In genomic region chr1:22547186-22547817, GRCh38 we compare ENCODE assay signal across 36 cellular contexts. TPM values are rescaled to one million over a fixed set of nuclear protein-coding genes. Genes with fewer than 3 reads are reported as not detected.
"Had no signal": no experiment of that assay in that cellular context is flagged by ENCODE, and none has a peak within 500 bp of the region (broad histone marks: within the 10 kb centered on the region; RNA-seq: fewer than 3 reads in every experiment).

No MANE protein-coding gene starts in this region.

- H3K36me3 Mint-ChIP-seq: activated CD8-positive, alpha-beta memory T cell treated with anti-CD3 and anti-CD28 coated beads, Interleukin-2, amount 10 ng/mL, durations not matched to agents 7 days and 5 days; activated naive CD4-positive, alpha-beta T cell treated with anti-CD3 and anti-CD28 coated beads, Interleukin-2, amount 10 ng/mL, durations not matched to agents 7 days and 5 days; activated naive CD4-positive, alpha-beta T cell treated with anti-CD3 and anti-CD28 coated beads, Interleukin-2, amount 50 U/mL, for 24 hours; activated naive CD8-positive, alpha-beta T cell; activated naive CD8-positive, alpha-beta T cell treated with anti-CD3 and anti-CD28 coated beads, Interleukin-2, amount 10 ng/mL, durations not matched to agents 7 days and 5 days; brain; T-cell had no signal

- H3K4me1 ChIP-seq: ascending aorta had no signal

- H3K27ac Mint-ChIP-seq: activated B cell treated with CpG ODN at 0.5 μM for 24 hours; activated CD4-positive, alpha-beta memory T cell treated with anti-CD3 and anti-CD28 coated beads, Interleukin-2, amount 10 ng/mL, durations not matched to agents 7 days and 5 days; activated CD4-positive, alpha-beta T cell treated with anti-CD3 and anti-CD28 coated beads, Interleukin-2, amount 10 ng/mL, durations not matched to agents 24 days and 14 days; activated CD8-positive, alpha-beta memory T cell treated with anti-CD3 and anti-CD28 coated beads, Interleukin-2, amount 10 ng/mL, durations not matched to agents 7 days and 5 days; activated CD8-positive, alpha-beta T cell treated with anti-CD3 and anti-CD28 coated beads, Interleukin-2, amount 10 ng/mL, durations not matched to agents 7 days and 5 days; activated naive CD4-positive, alpha-beta T cell treated with anti-CD3 and anti-CD28 coated beads, Interleukin-2, amount 10 ng/mL, durations not matched to agents 7 days and 5 days; activated naive CD4-positive, alpha-beta T cell treated with anti-CD3 and anti-CD28 coated beads, Interleukin-2, amount 50 U/mL, for 24 hours; activated naive CD8-positive, alpha-beta T cell; activated naive CD8-positive, alpha-beta T cell treated with anti-CD3 and anti-CD28 coated beads, Interleukin-2, amount 10 ng/mL, durations not matched to agents 7 days and 5 days; activated naive CD8-positive, alpha-beta T cell treated with anti-CD3 and anti-CD28 coated beads, Interleukin-2, amount 50 U/mL, for 24 hours; activated T-cell treated with anti-CD3 and anti-CD28 coated beads, Interleukin-2, amount 50 U/mL, for 24 hours; activated T-helper 2 cell treated with anti-CD3 and anti-CD28 coated beads, Interferon-gamma antibody, Interleukin-2, Interleukin-4, amounts not matched to agents 10 μg/mL and 5 μg/mL and 100 μg/mL, durations not matched to agents 14 hours and 24 hours and 36 hours; T-cell; T-helper 17 cell; T-helper 2 cell treated with Interferon-gamma antibody and Interleukin-4, amounts not matched to agents 5 μg/mL and 100 μg/mL, for 36 hours had no signal

- H3K27ac ChIP-seq: ascending aorta, cardiac muscle cell, VCaP had no signal

- H3K4me3 Mint-ChIP-seq: activated B cell treated with CpG ODN at 0.5 μM for 24 hours; activated CD4-positive, alpha-beta memory T cell treated with anti-CD3 and anti-CD28 coated beads, Interleukin-2, amount 10 ng/mL, durations not matched to agents 7 days and 5 days; activated CD4-positive, alpha-beta T cell treated with anti-CD3 and anti-CD28 coated beads, Interleukin-2, amount 10 ng/mL, durations not matched to agents 24 days and 14 days; activated CD8-positive, alpha-beta memory T cell treated with anti-CD3 and anti-CD28 coated beads, Interleukin-2, amount 10 ng/mL, durations not matched to agents 7 days and 5 days; activated CD8-positive, alpha-beta T cell treated with anti-CD3 and anti-CD28 coated beads, Interleukin-2, amount 10 ng/mL, durations not matched to agents 7 days and 5 days; activated naive CD4-positive, alpha-beta T cell treated with anti-CD3 and anti-CD28 coated beads, Interleukin-2, amount 10 ng/mL, durations not matched to agents 7 days and 5 days; activated naive CD4-positive, alpha-beta T cell treated with anti-CD3 and anti-CD28 coated beads, Interleukin-2, amount 50 U/mL, for 24 hours; activated naive CD8-positive, alpha-beta T cell; activated naive CD8-positive, alpha-beta T cell treated with anti-CD3 and anti-CD28 coated beads, Interleukin-2, amount 10 ng/mL, durations not matched to agents 7 days and 5 days; activated naive CD8-positive, alpha-beta T cell treated with anti-CD3 and anti-CD28 coated beads, Interleukin-2, amount 50 U/mL, for 24 hours; activated T-cell treated with anti-CD3 and anti-CD28 coated beads, Interleukin-2, amount 50 U/mL, for 24 hours; T-cell; T-helper 17 cell; T-helper 2 cell treated with Interferon-gamma antibody and Interleukin-4, amounts not matched to agents 5 μg/mL and 100 μg/mL, for 36 hours had no signal

- H3K9me3 ChIP-seq: ascending aorta had no signal

- H3K4me1 Mint-ChIP-seq: activated B cell treated with CpG ODN at 0.5 μM for 24 hours; activated CD4-positive, alpha-beta memory T cell treated with anti-CD3 and anti-CD28 coated beads, Interleukin-2, amount 10 ng/mL, durations not matched to agents 7 days and 5 days; activated CD4-positive, alpha-beta T cell treated with anti-CD3 and anti-CD28 coated beads, Interleukin-2, amount 10 ng/mL, durations not matched to agents 24 days and 14 days; activated CD8-positive, alpha-beta memory T cell treated with anti-CD3 and anti-CD28 coated beads, Interleukin-2, amount 10 ng/mL, durations not matched to agents 7 days and 5 days; activated naive CD4-positive, alpha-beta T cell treated with anti-CD3 and anti-CD28 coated beads, Interleukin-2, amount 10 ng/mL, durations not matched to agents 7 days and 5 days; activated naive CD4-positive, alpha-beta T cell treated with anti-CD3 and anti-CD28 coated beads, Interleukin-2, amount 50 U/mL, for 24 hours; activated naive CD8-positive, alpha-beta T cell treated with anti-CD3 and anti-CD28 coated beads, Interleukin-2, amount 10 ng/mL, durations not matched to agents 7 days and 5 days; activated naive CD8-positive, alpha-beta T cell treated with anti-CD3 and anti-CD28 coated beads, Interleukin-2, amount 50 U/mL, for 24 hours; T-cell had no signal

- ATAC-seq: activated CD8-positive, alpha-beta memory T cell treated with anti-CD3 and anti-CD28 coated beads, Interleukin-2, amount 10 ng/mL, durations not matched to agents 7 days and 5 days; activated CD8-positive, alpha-beta T cell treated with anti-CD3 and anti-CD28 coated beads, Interleukin-2, amount 10 ng/mL, durations not matched to agents 7 days and 5 days; activated naive CD8-positive, alpha-beta T cell treated with anti-CD3 and anti-CD28 coated beads, Interleukin-2, amount 50 U/mL, for 24 hours; T-cell; T-helper 17 cell had no signal

- H3K4me3 ChIP-seq: ascending aorta, cardiac muscle cell had no signal

- FAIRE-seq: bronchial epithelial cell, TTC549 had no signal

- H3K36me3 ChIP-seq: ascending aorta, cardiac muscle cell had no signal

- H3K27me3 ChIP-seq: ascending aorta had no signal

- H3K9me3 Mint-ChIP-seq: activated B cell treated with CpG ODN at 0.5 μM for 24 hours; activated CD4-positive, alpha-beta memory T cell treated with anti-CD3 and anti-CD28 coated beads, Interleukin-2, amount 10 ng/mL, durations not matched to agents 7 days and 5 days; activated CD4-positive, alpha-beta T cell treated with anti-CD3 and anti-CD28 coated beads, Interleukin-2, amount 10 ng/mL, durations not matched to agents 24 days and 14 days; activated naive CD4-positive, alpha-beta T cell treated with anti-CD3 and anti-CD28 coated beads, Interleukin-2, amount 10 ng/mL, durations not matched to agents 7 days and 5 days; activated naive CD4-positive, alpha-beta T cell treated with anti-CD3 and anti-CD28 coated beads, Interleukin-2, amount 50 U/mL, for 24 hours; activated naive CD8-positive, alpha-beta T cell treated with anti-CD3 and anti-CD28 coated beads, Interleukin-2, amount 10 ng/mL, durations not matched to agents 7 days and 5 days; activated naive CD8-positive, alpha-beta T cell treated with anti-CD3 and anti-CD28 coated beads, Interleukin-2, amount 50 U/mL, for 24 hours; activated T-cell treated with anti-CD3 and anti-CD28 coated beads, Interleukin-2, amount 50 U/mL, for 24 hours; activated T-helper 2 cell treated with anti-CD3 and anti-CD28 coated beads, Interferon-gamma antibody, Interleukin-2, Interleukin-4, amounts not matched to agents 10 μg/mL and 5 μg/mL and 100 μg/mL, durations not matched to agents 14 hours and 24 hours and 36 hours; brain; T-cell; T-helper 2 cell treated with Interferon-gamma antibody and Interleukin-4, amounts not matched to agents 5 μg/mL and 100 μg/mL, for 36 hours had no signal

- DNase-seq: activated B cell treated with CpG ODN at 0.5 μM for 24 hours; activated CD4-positive, alpha-beta memory T cell treated with anti-CD3 and anti-CD28 coated beads, Interleukin-2, amount 10 ng/mL, durations not matched to agents 7 days and 5 days; activated CD4-positive, alpha-beta T cell treated with anti-CD3 and anti-CD28 coated beads for 4 hours; activated CD4-positive, alpha-beta T cell treated with anti-CD3 and anti-CD28 coated beads, Interleukin-2, amount 10 ng/mL, durations not matched to agents 24 days and 14 days; activated CD4-positive, alpha-beta T cell treated with anti-CD3 and anti-CD28 coated beads, Interleukin-2, amount 50 U/mL, for 1 hour; activated CD4-positive, alpha-beta T cell treated with anti-CD3 and anti-CD28 coated beads, Interleukin-2, amount 50 U/mL, for 4 hours; activated CD4-positive, CD25-positive, alpha-beta regulatory T cell treated with anti-CD3 and anti-CD28 coated beads, Interleukin-2, amount 50 U/mL, for 72 hours; activated CD8-positive, alpha-beta memory T cell treated with anti-CD3 and anti-CD28 coated beads for 24 hours; activated CD8-positive, alpha-beta memory T cell treated with anti-CD3 and anti-CD28 coated beads, Interleukin-2, amount 10 ng/mL, durations not matched to agents 7 days and 5 days; activated CD8-positive, alpha-beta memory T cell treated with anti-CD3 and anti-CD28 coated beads, Interleukin-2, amount 50 U/mL, for 48 hours; activated CD8-positive, alpha-beta T cell treated with anti-CD3 and anti-CD28 coated beads, Interleukin-2, amount 10 ng/mL, durations not matched to agents 7 days and 5 days; activated effector memory CD4-positive, alpha-beta T cell treated with Interleukin-2 at 50 U/mL for 16 hours; activated gamma-delta T cell; activated naive CD4-positive, alpha-beta T cell treated with anti-CD3 and anti-CD28 coated beads, Interleukin-2, amount 10 ng/mL, durations not matched to agents 7 days and 5 days; activated naive CD4-positive, alpha-beta T cell treated with Interleukin-2 at 50 U/mL for 16 hours; activated naive CD8-positive, alpha-beta T cell treated with anti-CD3 and anti-CD28 coated beads, Interleukin-2, amount 10 ng/mL, durations not matched to agents 7 days and 5 days; activated naive CD8-positive, alpha-beta T cell treated with anti-CD3 and anti-CD28 coated beads, Interleukin-2, amount 50 U/mL, for 24 hours; activated T-cell treated with anti-CD3 and anti-CD28 coated beads, Interleukin-2, amount 50 U/mL, for 24 hours; activated T-cell treated with anti-CD3 and anti-CD28 coated beads, Interleukin-2, amount 50 U/mL, for 48 hours; amygdala; anterior cingulate cortex; caudate nucleus; T-cell; T-helper 17 cell; T-helper 9 cell had no signal

RNA-seq across cellular contexts. Expression of gene EPHA8, which starts 16.0 kb away (rescaled TPM):
- total RNA-seq: activated B cell treated with CpG ODN at 0.5 μM for 24 hours; activated CD4-positive, alpha-beta memory T cell treated with anti-CD3 and anti-CD28 coated beads, Interleukin-2, amount 10 ng/mL, durations not matched to agents 7 days and 5 days; activated CD4-positive, alpha-beta T cell treated with anti-CD3 and anti-CD28 coated beads, Interleukin-2, amount 10 ng/mL, durations not matched to agents 24 days and 14 days; activated CD8-positive, alpha-beta memory T cell treated with anti-CD3 and anti-CD28 coated beads, Interleukin-2, amount 10 ng/mL, durations not matched to agents 7 days and 5 days; activated CD8-positive, alpha-beta T cell treated with anti-CD3 and anti-CD28 coated beads, Interleukin-2, amount 10 ng/mL, durations not matched to agents 7 days and 5 days; activated naive CD8-positive, alpha-beta T cell treated with anti-CD3 and anti-CD28 coated beads, Interleukin-2, amount 10 ng/mL, durations not matched to agents 7 days and 5 days; activated T-helper 2 cell treated with anti-CD3 and anti-CD28 coated beads, Interferon-gamma antibody, Interleukin-2, Interleukin-4, amounts not matched to agents 10 μg/mL and 5 μg/mL and 100 μg/mL, durations not matched to agents 14 hours and 24 hours and 36 hours; ascending aorta; bronchial epithelial cell; T-helper 1 cell treated with Interleukin-12 subunit alpha and Interleukin-12 subunit beta and Interleukin-4 antibody, amounts not matched to agents 30 ng/mL and 1 ng/mL, for 36 hours; T-helper 17 cell had no signal
